Comparison of ENCODE assay signal across 15 cellular contexts in genomic region chr3:108001457-108001856, GRCh38.
A peak's percentile ranks its signal among the peaks of the same experiment; 100 is the strongest.
DNase-seq lines count a peak whose midpoint lies in the region; ATAC-seq and TF ChIP-seq lines count a peak whose summit lies in the region.
"Had no signal": no experiment of that assay in that cellular context is flagged by ENCODE, and none has a peak within 500 bp of the region (broad histone marks: within the 10 kb centered on the region; RNA-seq: fewer than 3 reads in every experiment).

No MANE protein-coding gene starts in this region.

- intact Hi-C loops in Right ventricle myocardium superior (cut with DNase I), result no loop called here
- intact Hi-C loops in left ventricle myocardium superior (cut with micrococcal nuclease), result no loop called here
- intact Hi-C loops in esophagus muscularis mucosa (cut with DNase I), result no loop called here

- no peaks in the 10 kb centered on the region for H3K9me3 ChIP-seq in RWPE2 (ENCODE audit: severe bottlenecking)
- H3K9me3 ChIP-seq in esophagus muscularis mucosa, result no peaks in the 10 kb centered on the region
- H3K9me3 ChIP-seq: ovary had no signal

- TF ChIP-seq POLR2A in esophagus muscularis mucosa (IDR thresholded peaks at IDR 0.05; ENCODE audit: low read depth), result no peak

- H3K9me3 Mint-ChIP-seq in immature natural killer cell, result no peaks in the 10 kb centered on the region
- peaks cover 5% of the 10 kb centered on the region for H3K9me3 Mint-ChIP-seq in stimulated activated memory B cell treated with anti-CD40 and anti-IgM and Interleukin-4, amounts not matched to agents 10 μg/mL and 1 μg/mL and 100 μg/mL, for 72 hours
- H3K9me3 Mint-ChIP-seq: activated naive CD4-positive, alpha-beta T cell treated with anti-CD3 and anti-CD28 coated beads, Interleukin-2, amount 50 U/mL, for 24 hours; central memory CD8-positive, alpha-beta T cell had no signal

- no peaks in the 10 kb centered on the region for H3K36me3 Mint-ChIP-seq in immature natural killer cell
- H3K36me3 Mint-ChIP-seq in stimulated activated memory B cell treated with anti-CD40 and anti-IgM and Interleukin-4, amounts not matched to agents 10 μg/mL and 1 μg/mL and 100 μg/mL, for 72 hours, result no peaks in the 10 kb centered on the region

- no peak overlapping the region for H3K27ac Mint-ChIP-seq in immature natural killer cell
- no peak overlapping the region for H3K27ac Mint-ChIP-seq in stimulated activated memory B cell treated with anti-CD40 and anti-IgM and Interleukin-4, amounts not matched to agents 10 μg/mL and 1 μg/mL and 100 μg/mL, for 72 hours
- H3K27ac Mint-ChIP-seq: activated naive CD4-positive, alpha-beta T cell treated with anti-CD3 and anti-CD28 coated beads, Interleukin-2, amount 50 U/mL, for 24 hours had no signal

- DNase-seq in Right ventricle myocardium superior, result no peak
- DNase-seq in left ventricle myocardium superior, result no peak
- no peak for DNase-seq in RWPE2 (ENCODE audit: low spot score)
- peak; percentile 70 for DNase-seq in iris pigment epithelial cell (ENCODE audit: low read depth)
- DNase-seq in immature natural killer cell, result no peak
- no peak for DNase-seq in esophagus muscularis mucosa (ENCODE audit: extremely low spot score)
- DNase-seq: erythroblast; NCI-H187; NCI-H748 treated with DMSO at 0.1 percent for 48 hours; ovary; stimulated activated CD4-positive, alpha-beta T cell treated with anti-CD3 and anti-CD28 coated beads, Interleukin-12 subunit alpha, Interleukin-12 subunit beta, amount 100 ng/mL, for 4 hours had no signal

- peaks cover 0 to 14% (median 5%) of the 10 kb centered on the region in 3 donors for H3K27me3 Mint-ChIP-seq in immature natural killer cell (ENCODE audit: low read depth in 3 of 3)
- H3K27me3 Mint-ChIP-seq in stimulated activated memory B cell treated with anti-CD40 and anti-IgM and Interleukin-4, amounts not matched to agents 10 μg/mL and 1 μg/mL and 100 μg/mL, for 72 hours, result no peaks in the 10 kb centered on the region
- H3K27me3 Mint-ChIP-seq: central memory CD8-positive, alpha-beta T cell had no signal

- H3K4me3 ChIP-seq in RWPE2 (ENCODE audit: severe bottlenecking) (no peak overlapping the region), esophagus muscularis mucosa (no peak overlapping the region)
- H3K4me3 ChIP-seq: ovary had no signal

- H3K4me1 ChIP-seq in RWPE2 (ENCODE audit: insufficient read depth, poor library complexity, severe bottlenecking) (peaks cover 31% of the 10 kb centered on the region), esophagus muscularis mucosa (peaks cover 10 to 13% (median 11%) of the 10 kb centered on the region in 4 donors)

- H3K27me3 ChIP-seq in RWPE2 (ENCODE audit: insufficient read depth, poor library complexity, severe bottlenecking), result no peaks in the 10 kb centered on the region
- H3K27me3 ChIP-seq in esophagus muscularis mucosa, result no peaks in the 10 kb centered on the region
- H3K27me3 ChIP-seq: ovary had no signal

- no peak overlapping the region for H3K4me3 Mint-ChIP-seq in immature natural killer cell
- H3K4me3 Mint-ChIP-seq in stimulated activated memory B cell treated with anti-CD40 and anti-IgM and Interleukin-4, amounts not matched to agents 10 μg/mL and 1 μg/mL and 100 μg/mL, for 72 hours, result no peak overlapping the region
- H3K4me3 Mint-ChIP-seq: activated naive CD4-positive, alpha-beta T cell treated with anti-CD3 and anti-CD28 coated beads, Interleukin-2, amount 50 U/mL, for 24 hours; central memory CD8-positive, alpha-beta T cell had no signal

- H3K4me1 Mint-ChIP-seq in immature natural killer cell, result peaks cover 14 to 15% of the 10 kb centered on the region in 2 donors
- no peaks in the 10 kb centered on the region for H3K4me1 Mint-ChIP-seq in stimulated activated memory B cell treated with anti-CD40 and anti-IgM and Interleukin-4, amounts not matched to agents 10 μg/mL and 1 μg/mL and 100 μg/mL, for 72 hours
- H3K4me1 Mint-ChIP-seq: central memory CD8-positive, alpha-beta T cell had no signal

- peak overlapping the region; percentile 37 for H3K27ac ChIP-seq in RWPE2 (ENCODE audit: poor library complexity, severe bottlenecking)
- no peak overlapping the region for H3K27ac ChIP-seq in esophagus muscularis mucosa (replicated peaks in 1 of 4)
- H3K27ac ChIP-seq: ovary had no signal

- no peak for TF ChIP-seq EP300 in esophagus muscularis mucosa (IDR thresholded peaks at IDR 0.05)

- TF ChIP-seq CTCF in RWPE2 (IDR thresholded peaks at IDR 0.05; ENCODE audit: poor library complexity, severe bottlenecking) (no peak), esophagus muscularis mucosa (IDR thresholded peaks at IDR 0.05) (no peak)

- ATAC-seq in Right ventricle myocardium superior (ENCODE audit: poor library complexity), result peak; percentile 41
- ATAC-seq in left ventricle myocardium superior, result no peak
- ATAC-seq in RWPE2 (ENCODE audit: low read depth), result peak; percentile 68
- ATAC-seq in stimulated activated memory B cell treated with anti-CD40 and anti-IgM and Interleukin-4, amounts not matched to agents 10 μg/mL and 1 μg/mL and 100 μg/mL, for 72 hours, result no peak
- no peak for ATAC-seq in GM18870 (IDR thresholded peaks at IDR 0.05; ENCODE audit: unreplicated experiment)

- WGBS in esophagus muscularis mucosa, result 87% methylated on average over 1 of the region's 1 CpG

- H3K36me3 ChIP-seq in RWPE2 (ENCODE audit: low read depth) (no peaks in the 10 kb centered on the region), esophagus muscularis mucosa (no peaks in the 10 kb centered on the region)
- H3K36me3 ChIP-seq: ovary had no signal

Comparison
In these comparisons a context has a peak if more than half of its experiments do, and no peak if none do; other contexts are left out.
1. ATAC-seq: peak in Right ventricle myocardium superior (single experiment) and RWPE2 (single experiment); none in left ventricle myocardium superior (single experiment), stimulated activated memory B cell treated with anti-CD40 and anti-IgM and Interleukin-4, amounts not matched to agents 10 μg/mL and 1 μg/mL and 100 μg/mL, for 72 hours (single experiment) and GM18870 (single experiment).